In genomic region chr2:130609255-130609920, GRCh38 we compare ENCODE assay signal across 6 cellular contexts. TPM values are rescaled to one million over a fixed set of nuclear protein-coding genes. Genes with fewer than 3 reads are reported as not detected.
"Had no signal": no experiment of that assay in that cellular context is flagged by ENCODE, and none has a peak within 500 bp of the region (broad histone marks: within the 10 kb centered on the region; RNA-seq: fewer than 3 reads in every experiment).

No MANE protein-coding gene starts in this region.

RNA-seq across cellular contexts. Expression of gene POTEJ, which starts 1.9 kb away (rescaled TPM):
- total RNA-seq: M059J, PC-3, Right ventricle myocardium superior, RPMI7951, SJSA1 had no signal
- polyA plus RNA-seq: SK-N-SH had no signal

RNA-seq across cellular contexts. Expression of gene CFC1, which starts 10.0 kb away (rescaled TPM):
- total RNA-seq: M059J, PC-3, Right ventricle myocardium superior, RPMI7951, SJSA1 had no signal
- polyA plus RNA-seq: SK-N-SH had no signal
